8 cellular contexts compared by ENCODE assay signal in the genomic region with DNA sequence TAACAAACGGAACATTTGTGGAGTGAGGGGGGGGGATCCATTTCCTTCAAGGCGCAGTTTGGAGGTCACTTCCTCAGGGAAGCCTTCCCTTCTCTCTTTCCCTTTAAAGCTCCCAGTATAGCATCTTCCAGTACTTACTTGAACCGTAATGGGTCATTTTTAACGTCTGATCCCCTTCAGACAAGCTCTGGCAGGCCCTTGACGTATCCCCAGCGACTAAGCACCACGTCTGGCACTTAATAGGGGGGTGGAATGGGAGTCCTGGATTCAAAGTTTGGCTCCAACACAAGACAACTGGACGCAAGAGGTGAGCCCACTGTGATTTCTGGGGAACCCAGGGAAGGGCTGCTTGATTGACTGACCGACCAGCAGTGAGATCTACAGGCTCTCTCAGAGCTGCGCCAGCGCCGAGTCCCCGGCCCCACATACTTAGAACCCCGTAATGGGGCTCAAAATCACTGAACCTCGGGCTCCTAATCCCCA. TPM values are rescaled to one million over a fixed set of nuclear protein-coding genes. Genes with fewer than 3 reads are reported as not detected.
DNase-seq lines count a peak whose midpoint lies in the region; ATAC-seq and TF ChIP-seq lines count a peak whose summit lies in the region.

No MANE protein-coding gene starts in this region.

- H3K4me1 ChIP-seq in HEK293 (ENCODE audit: control insufficient read depth, insufficient read depth, low read length) = no peaks in the 10 kb centered on the region

- no peak for TF ChIP-seq CTCF in HEK293 (tag by site-specific recombination; IDR thresholded peaks at IDR 0.05)
- no peak for TF ChIP-seq CTCF in chondrocyte (IDR thresholded peaks at IDR 0.05)

- peaks cover 7% of the 10 kb centered on the region for H3K36me3 Mint-ChIP-seq in chondrocyte (ENCODE audit: low read depth)

- H3K4me1 Mint-ChIP-seq in chondrocyte (ENCODE audit: low read depth) = peaks cover 54% of the 10 kb centered on the region

- H3K9me3 ChIP-seq in HEK293 (ENCODE audit: control insufficient read depth, insufficient read depth, low read depth, low read length) = no peaks in the 10 kb centered on the region

- peak overlapping the region; percentile 98 for H3K4me3 Mint-ChIP-seq in chondrocyte (ENCODE audit: unreplicated experiment)

- peak overlapping the region; percentile 100 for H3K27ac Mint-ChIP-seq in chondrocyte (ENCODE audit: unreplicated experiment)

- ATAC-seq in left colon = peak; percentile 3

- peaks cover 4 to 11% of the 10 kb centered on the region in 2 experiments; a peak in 2 of 3 replicates for H3K36me3 ChIP-seq in HEK293 (ENCODE audit: control insufficient read depth in 2 of 2, insufficient read depth in 1 of 2, low read length in 2 of 2)

- intact Hi-C loops in left colon (cut with DNase I, micrococcal nuclease) = no loop called here

- POLR2A ChIA-PET in HEK293 (lab: Yijun Ruan, JAX) = interaction anchor here (1.2 kb wide), 1 partner anchor 311 kb away, joined by 3 read pairs; no protein-coding TSS in a partner anchor

- no peaks in the 10 kb centered on the region for H3K9me3 Mint-ChIP-seq in chondrocyte (ENCODE audit: low read depth)

- no peaks in the 10 kb centered on the region for H3K27me3 Mint-ChIP-seq in chondrocyte (ENCODE audit: low read depth)

- peak; percentile 56 to 59 for DNase-seq in NCI-H526 (lab: John Stamatoyannopoulos, UW)
- DNase-seq in NCI-H526 treated with DMSO at 0.1 percent for 48 hours (lab: John Stamatoyannopoulos, UW) = no peak
- peak; percentile 33 to 51 for DNase-seq in NOMO-1 (lab: John Stamatoyannopoulos, UW; ENCODE audit: unreplicated experiment in 2 of 2)
- DNase-seq in chondrocyte (ENCODE audit: low spot score) = no peak
- DNase-seq in left colon = peak in 1 of 2 donors; percentile 33
- no peak for DNase-seq in stimulated activated CD4-positive, alpha-beta T cell treated with anti-CD3 and anti-CD28 coated beads, Interleukin-2, amount 100 ng/mL, for 24 hours

- peak overlapping the region; percentile 99 for H3K4me3 ChIP-seq in HEK293 (ENCODE audit: low read depth, low read length)

- H3K27ac ChIP-seq in HEK293 (ENCODE audit: extremely low read depth, low read depth, low read length) (peak overlapping the region; percentile 69), temporal lobe (ENCODE audit: low read depth, low read length) (peak overlapping the region; percentile 89)

- CTCF ChIA-PET in HEK293 (lab: Yijun Ruan, JAX) = interaction anchor here (2.1 kb wide), 1 partner anchor 56 kb away, joined by 8 read pairs; no protein-coding TSS in a partner anchor

TF ChIP-seq in HEK293, 187 proteins besides CTCF, POLR2A, EP300 and RAD21:
- TF ChIP-seq ZNF473 (tag by site-specific recombination; IDR thresholded peaks at IDR 0.05) (no peak), ZNF701 (tag by site-specific recombination; IDR thresholded peaks at IDR 0.05) (no peak), ZNF121 (tag by site-specific recombination; IDR thresholded peaks at IDR 0.05) (peak; percentile 18; the same call in 1 of the 2 replicates), MZF1 (tag by site-specific recombination; IDR thresholded peaks at IDR 0.05; ENCODE audit: borderline replicate concordance) (peak; percentile 43; the same call in 1 of the 2 replicates), IKZF3 (tag by site-specific recombination; IDR thresholded peaks at IDR 0.05) (0 out of 2 replicates have a peak, but pooled peaks have one; percentile 19)
TF ChIP-seq in HEK293: peak in this region for 3.

RNA-seq across cellular contexts. Expression of gene YARS1, which starts 0.4 kb away (rescaled TPM):
- total RNA-seq in chondrocyte = 52.2 to 160 TPM (median 147 TPM) in 3 replicates
- total RNA-seq in left colon = 10 to 100 TPM; 41.7 to 88.3 TPM
- total RNA-seq in temporal lobe = 39.1 TPM

RNA-seq across cellular contexts. Expression of gene S100PBP, which starts 0.7 kb away (rescaled TPM):
- total RNA-seq in chondrocyte = 39.6 to 55.8 TPM (median 40.5 TPM) in 3 replicates
- 10 to 100 TPM; 29.1 to 29.5 TPM for total RNA-seq in left colon
- total RNA-seq in temporal lobe = 30.0 TPM

RNA-seq across cellular contexts. Expression of gene FNDC5, which starts 54.0 kb away (rescaled TPM):
- total RNA-seq in chondrocyte (2.6 to 4.6 TPM (median 4.0 TPM) in 3 replicates), left colon (under 1 TPM; 0.22 to 0.85 TPM), temporal lobe (15.0 TPM)

Comparison
In these comparisons a context has a peak if more than half of its experiments do, and no peak if none do; other contexts are left out.
1. DNase-seq: peak in NCI-H526 (2 of 2) and NOMO-1 (2 of 2); none in NCI-H526 treated with DMSO at 0.1 percent for 48 hours (single experiment), chondrocyte (single experiment) and stimulated activated CD4-positive, alpha-beta T cell treated with anti-CD3 and anti-CD28 coated beads, Interleukin-2, amount 100 ng/mL, for 24 hours (0 of 2).